In the genomic region with DNA sequence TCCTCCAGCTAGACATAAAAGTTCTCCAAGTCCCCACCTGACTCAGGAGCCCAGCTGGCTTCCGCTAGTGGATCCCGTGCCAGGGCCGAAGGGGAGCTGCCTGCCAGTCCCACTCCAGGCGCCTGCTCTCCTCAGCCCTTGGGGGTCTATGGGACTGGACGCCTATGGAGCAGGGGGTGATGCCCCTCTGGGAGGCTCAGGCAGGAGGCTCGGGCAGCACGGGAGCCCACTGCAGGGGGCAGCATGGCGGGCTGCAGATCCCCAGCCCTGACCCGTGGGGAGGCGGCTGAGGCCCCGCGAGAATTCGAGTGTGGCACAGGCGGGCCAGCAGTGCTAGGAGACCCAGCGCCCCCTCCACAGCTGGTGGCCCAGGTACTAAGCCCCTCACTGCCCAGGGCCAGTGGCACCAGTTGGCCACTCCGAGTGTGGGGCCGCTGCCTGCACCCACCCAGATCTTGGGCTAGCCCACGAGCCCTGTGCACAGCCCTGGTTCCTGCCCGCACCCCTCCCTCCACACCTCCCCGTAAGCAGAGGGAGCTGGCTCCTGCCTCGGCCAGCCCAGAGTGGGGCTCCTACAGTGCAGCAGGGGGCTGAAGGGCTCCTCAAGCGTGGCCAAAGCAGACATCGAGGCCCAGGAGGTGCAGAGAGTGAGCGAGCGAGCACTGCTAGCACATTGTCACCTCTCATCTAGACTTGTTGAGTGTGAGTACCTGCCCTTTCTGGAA, we compare ENCODE assay signal across 37 cellular contexts.
"Had no signal": no experiment of that assay in that cellular context is flagged by ENCODE, and none has a peak within 500 bp of the region (broad histone marks: within the 10 kb centered on the region; RNA-seq: fewer than 3 reads in every experiment).

No MANE protein-coding gene starts in this region.

- H3K27me3 Mint-ChIP-seq: activated naive CD4-positive, alpha-beta T cell treated with anti-CD3 and anti-CD28 coated beads, Interleukin-2, amount 10 ng/mL, durations not matched to agents 7 days and 5 days; brain had no signal

- H3K4me3 Mint-ChIP-seq: activated naive CD4-positive, alpha-beta T cell treated with anti-CD3 and anti-CD28 coated beads for 36 hours; activated naive CD4-positive, alpha-beta T cell treated with anti-CD3 and anti-CD28 coated beads, Interleukin-2, amount 10 ng/mL, durations not matched to agents 7 days and 5 days; activated naive CD4-positive, alpha-beta T cell treated with anti-CD3 and anti-CD28 coated beads, Interleukin-2, amount 50 U/mL, for 24 hours; activated naive CD8-positive, alpha-beta T cell; activated naive CD8-positive, alpha-beta T cell treated with anti-CD3 and anti-CD28 coated beads for 36 hours; activated naive CD8-positive, alpha-beta T cell treated with anti-CD3 and anti-CD28 coated beads, Interleukin-2, amount 10 ng/mL, durations not matched to agents 7 days and 5 days; activated naive CD8-positive, alpha-beta T cell treated with anti-CD3 and anti-CD28 coated beads, Interleukin-2, amount 50 U/mL, for 24 hours; activated T-cell treated with anti-CD3 and anti-CD28 coated beads, Interleukin-2, amount 50 U/mL, for 24 hours; activated T-cell treated with anti-CD3 and anti-CD28 coated beads, Interleukin-2, amount 50 U/mL, for 72 hours; activated T-helper 1 cell treated with anti-CD3 and anti-CD28 coated beads, Interleukin-12 subunit alpha, Interleukin-12 subunit beta, Interleukin-2, Interleukin-4 antibody, amounts not matched to agents 30 ng/mL and 10 ng/mL and 1 ng/mL, durations not matched to agents 14 hours and 24 hours and 36 hours; activated T-helper 17 cell treated with anti-CD3 and anti-CD28 coated beads, Interleukin-2, amount 50 U/mL, for 72 hours; brain; central memory CD8-positive, alpha-beta T cell had no signal

- H3K36me3 ChIP-seq: adrenal gland, ascending aorta, brain microvascular endothelial cell, breast epithelium, cardiac muscle cell had no signal

- H3K36me3 Mint-ChIP-seq: activated naive CD4-positive, alpha-beta T cell treated with anti-CD3 and anti-CD28 coated beads, Interleukin-2, amount 10 ng/mL, durations not matched to agents 7 days and 5 days; activated naive CD4-positive, alpha-beta T cell treated with anti-CD3 and anti-CD28 coated beads, Interleukin-2, amount 50 U/mL, for 24 hours; activated naive CD4-positive, alpha-beta T cell treated with anti-CD3 and anti-CD28 coated beads, Interleukin-2, amount 50 U/mL, for 72 hours; activated naive CD8-positive, alpha-beta T cell; activated naive CD8-positive, alpha-beta T cell treated with anti-CD3 and anti-CD28 coated beads for 36 hours; activated naive CD8-positive, alpha-beta T cell treated with anti-CD3 and anti-CD28 coated beads, Interleukin-2, amount 10 ng/mL, durations not matched to agents 7 days and 5 days; brain had no signal

- H3K9me3 Mint-ChIP-seq: activated naive CD4-positive, alpha-beta T cell treated with anti-CD3 and anti-CD28 coated beads for 36 hours; activated naive CD4-positive, alpha-beta T cell treated with anti-CD3 and anti-CD28 coated beads, Interleukin-2, amount 10 ng/mL, durations not matched to agents 7 days and 5 days; activated naive CD4-positive, alpha-beta T cell treated with anti-CD3 and anti-CD28 coated beads, Interleukin-2, amount 50 U/mL, for 24 hours; activated naive CD4-positive, alpha-beta T cell treated with anti-CD3 and anti-CD28 coated beads, Interleukin-2, amount 50 U/mL, for 72 hours; activated naive CD8-positive, alpha-beta T cell treated with anti-CD3 and anti-CD28 coated beads for 36 hours; activated naive CD8-positive, alpha-beta T cell treated with anti-CD3 and anti-CD28 coated beads, Interleukin-2, amount 10 ng/mL, durations not matched to agents 7 days and 5 days; activated naive CD8-positive, alpha-beta T cell treated with anti-CD3 and anti-CD28 coated beads, Interleukin-2, amount 50 U/mL, for 24 hours; activated T-cell treated with anti-CD3 and anti-CD28 coated beads, Interleukin-2, amount 50 U/mL, for 24 hours; activated T-cell treated with anti-CD3 and anti-CD28 coated beads, Interleukin-2, amount 50 U/mL, for 72 hours; activated T-helper 1 cell treated with anti-CD3 and anti-CD28 coated beads, Interleukin-12 subunit alpha, Interleukin-12 subunit beta, Interleukin-2, Interleukin-4 antibody, amounts not matched to agents 30 ng/mL and 10 ng/mL and 1 ng/mL, durations not matched to agents 14 hours and 24 hours and 36 hours; activated T-helper 17 cell treated with anti-CD3 and anti-CD28 coated beads, Interleukin-2, amount 50 U/mL, for 72 hours; activated T-helper 2 cell treated with anti-CD3 and anti-CD28 coated beads, Interferon-gamma antibody, Interleukin-2, Interleukin-4, amounts not matched to agents 10 μg/mL and 5 μg/mL and 100 μg/mL, durations not matched to agents 14 hours and 24 hours and 36 hours; central memory CD8-positive, alpha-beta T cell had no signal

- H3K9me3 ChIP-seq: adrenal gland, body of pancreas had no signal

- ATAC-seq: activated naive CD4-positive, alpha-beta T cell treated with anti-CD3 and anti-CD28 coated beads, Interleukin-2, amount 50 U/mL, for 72 hours; activated naive CD8-positive, alpha-beta T cell treated with anti-CD3 and anti-CD28 coated beads, Interleukin-2, amount 50 U/mL, for 24 hours; activated T-cell treated with anti-CD3 and anti-CD28 coated beads, Interleukin-2, amount 50 U/mL, for 72 hours; activated T-helper 17 cell treated with anti-CD3 and anti-CD28 coated beads, Interleukin-2, amount 50 U/mL, for 72 hours; body of pancreas had no signal

- DNase-seq: activated effector memory CD4-positive, alpha-beta T cell treated with anti-CD3 and anti-CD28 coated beads, Interleukin-2, amount 50 U/mL, for 16 hours; activated effector memory CD4-positive, alpha-beta T cell treated with Interleukin-2 at 50 U/mL for 16 hours; activated gamma-delta T cell; activated gamma-delta T cell treated with Interleukin-2 at 50 U/mL for 16 hours; activated naive CD4-positive, alpha-beta T cell; activated naive CD4-positive, alpha-beta T cell treated with anti-CD3 and anti-CD28 coated beads for 36 hours; activated naive CD4-positive, alpha-beta T cell treated with anti-CD3 and anti-CD28 coated beads, Interleukin-2, amount 10 ng/mL, durations not matched to agents 7 days and 5 days; activated naive CD4-positive, alpha-beta T cell treated with anti-CD3 and anti-CD28 coated beads, Interleukin-2, amount 50 U/mL, for 16 hours; activated naive CD4-positive, alpha-beta T cell treated with Interleukin-2 at 50 U/mL for 16 hours; activated naive CD8-positive, alpha-beta T cell treated with anti-CD3 and anti-CD28 coated beads for 36 hours; activated naive CD8-positive, alpha-beta T cell treated with anti-CD3 and anti-CD28 coated beads, Interleukin-2, amount 10 ng/mL, durations not matched to agents 7 days and 5 days; activated naive CD8-positive, alpha-beta T cell treated with anti-CD3 and anti-CD28 coated beads, Interleukin-2, amount 50 U/mL, for 24 hours; activated T-cell treated with anti-CD3 and anti-CD28 coated beads for 4 hours; activated T-cell treated with anti-CD3 and anti-CD28 coated beads, Interleukin-2, amount 50 U/mL, for 1 hour; activated T-cell treated with anti-CD3 and anti-CD28 coated beads, Interleukin-2, amount 50 U/mL, for 24 hours; activated T-cell treated with anti-CD3 and anti-CD28 coated beads, Interleukin-2, amount 50 U/mL, for 48 hours; activated T-cell treated with anti-CD3 and anti-CD28 coated beads, Interleukin-2, amount 50 U/mL, for 72 hours; adrenal gland; amniotic stem cell; amygdala; anterior cingulate cortex; body of pancreas; brain microvascular endothelial cell; caudate nucleus; central memory CD4-positive, alpha-beta T cell; cerebellar nuclear complex had no signal

- H3K27ac ChIP-seq: adrenal gland, ascending aorta, body of pancreas, brain microvascular endothelial cell, breast epithelium, cardiac muscle cell had no signal

- H3K27me3 ChIP-seq: adrenal gland, ascending aorta, body of pancreas, brain microvascular endothelial cell, breast epithelium, cardiac muscle cell had no signal

- H3K27ac Mint-ChIP-seq: activated naive CD4-positive, alpha-beta T cell treated with anti-CD3 and anti-CD28 coated beads for 36 hours; activated naive CD4-positive, alpha-beta T cell treated with anti-CD3 and anti-CD28 coated beads, Interleukin-2, amount 10 ng/mL, durations not matched to agents 7 days and 5 days; activated naive CD4-positive, alpha-beta T cell treated with anti-CD3 and anti-CD28 coated beads, Interleukin-2, amount 50 U/mL, for 24 hours; activated naive CD4-positive, alpha-beta T cell treated with anti-CD3 and anti-CD28 coated beads, Interleukin-2, amount 50 U/mL, for 72 hours; activated naive CD8-positive, alpha-beta T cell; activated naive CD8-positive, alpha-beta T cell treated with anti-CD3 and anti-CD28 coated beads for 36 hours; activated naive CD8-positive, alpha-beta T cell treated with anti-CD3 and anti-CD28 coated beads, Interleukin-2, amount 10 ng/mL, durations not matched to agents 7 days and 5 days; activated naive CD8-positive, alpha-beta T cell treated with anti-CD3 and anti-CD28 coated beads, Interleukin-2, amount 50 U/mL, for 24 hours; activated T-cell treated with anti-CD3 and anti-CD28 coated beads, Interleukin-2, amount 50 U/mL, for 24 hours; activated T-cell treated with anti-CD3 and anti-CD28 coated beads, Interleukin-2, amount 50 U/mL, for 72 hours; activated T-helper 1 cell treated with anti-CD3 and anti-CD28 coated beads, Interleukin-12 subunit alpha, Interleukin-12 subunit beta, Interleukin-2, Interleukin-4 antibody, amounts not matched to agents 30 ng/mL and 10 ng/mL and 1 ng/mL, durations not matched to agents 14 hours and 24 hours and 36 hours; activated T-helper 17 cell treated with anti-CD3 and anti-CD28 coated beads, Interleukin-2, amount 50 U/mL, for 72 hours; activated T-helper 2 cell treated with anti-CD3 and anti-CD28 coated beads, Interferon-gamma antibody, Interleukin-2, Interleukin-4, amounts not matched to agents 10 μg/mL and 5 μg/mL and 100 μg/mL, durations not matched to agents 14 hours and 24 hours and 36 hours; brain had no signal

- H3K4me1 Mint-ChIP-seq: activated naive CD4-positive, alpha-beta T cell treated with anti-CD3 and anti-CD28 coated beads, Interleukin-2, amount 10 ng/mL, durations not matched to agents 7 days and 5 days; activated naive CD4-positive, alpha-beta T cell treated with anti-CD3 and anti-CD28 coated beads, Interleukin-2, amount 50 U/mL, for 24 hours; activated naive CD8-positive, alpha-beta T cell treated with anti-CD3 and anti-CD28 coated beads for 36 hours; activated naive CD8-positive, alpha-beta T cell treated with anti-CD3 and anti-CD28 coated beads, Interleukin-2, amount 10 ng/mL, durations not matched to agents 7 days and 5 days; activated naive CD8-positive, alpha-beta T cell treated with anti-CD3 and anti-CD28 coated beads, Interleukin-2, amount 50 U/mL, for 24 hours; activated T-helper 17 cell treated with anti-CD3 and anti-CD28 coated beads, Interleukin-2, amount 50 U/mL, for 72 hours; brain; central memory CD8-positive, alpha-beta T cell had no signal

- H3K4me1 ChIP-seq: adrenal gland, ascending aorta, body of pancreas, breast epithelium had no signal

- H3K4me3 ChIP-seq: adrenal gland, ascending aorta, body of pancreas, breast epithelium, cardiac muscle cell had no signal
